In genomic region chr4:61425315-61425714, GRCh38 we compare ENCODE assay signal across 19 cellular contexts.
DNase-seq lines count a peak whose midpoint lies in the region; ATAC-seq, FAIRE-seq and TF ChIP-seq lines count a peak whose summit lies in the region.
"Had no signal": no experiment of that assay in that cellular context is flagged by ENCODE, and none has a peak within 500 bp of the region (broad histone marks: within the 10 kb centered on the region; RNA-seq: fewer than 3 reads in every experiment).

No MANE protein-coding gene starts in this region.

- no peaks in the 10 kb centered on the region for H3K9me2 ChIP-seq in PC-3 (replicated peaks; ENCODE audit: low read length)

- no peak overlapping the region for H3K4me3 ChIP-seq in PC-3 (ENCODE audit: low read length)
- H3K4me3 ChIP-seq in bronchial epithelial cell (ENCODE audit: low read depth, low read length), result no peak overlapping the region
- H3K4me3 ChIP-seq in esophagus squamous epithelium, result no peak overlapping the region
- H3K4me3 ChIP-seq: A549 had no signal

- H3F3A ChIP-seq in PC-3 (ENCODE audit: low read length, unreplicated experiment), result peaks cover 11% of the 10 kb centered on the region

- peak overlapping the region; percentile 6; the same call in 1 of the 2 replicates for H3K9ac ChIP-seq in PC-3 (ENCODE audit: low read length)

- no peaks in the 10 kb centered on the region for H3K27me3 ChIP-seq in PC-3 (ENCODE audit: low read length)
- H3K27me3 ChIP-seq in bronchial epithelial cell (ENCODE audit: control insufficient read depth, insufficient read depth, low read length), result no peaks in the 10 kb centered on the region
- H3K27me3 ChIP-seq in esophagus squamous epithelium, result no peaks in the 10 kb centered on the region
- H3K27me3 ChIP-seq: BE2C had no signal

- DNase-seq in PC-3 (peak; percentile 96), bronchial epithelial cell (ENCODE audit: low read depth) (peak; percentile 99), esophagus squamous epithelium (lab: John Stamatoyannopoulos, UW) (no peak), renal cortical epithelial cell (ENCODE audit: low read depth) (peak; percentile 6), KG1 (lab: John Stamatoyannopoulos, UW) (no peak)
- DNase-seq: BE2C; CD4-positive, alpha-beta memory T cell; DMS153; DMS79 treated with DMSO at 0.1 percent for 48 hours; EL had no signal

- intact Hi-C loops in PC-3 (cut with micrococcal nuclease), result no loop called here
- intact Hi-C loops in esophagus squamous epithelium (cut with DNase I), result no loop called here

- no peak overlapping the region for H2AFZ ChIP-seq in PC-3 (ENCODE audit: low read length)

- peak overlapping the region; percentile 21; the same call in 1 of the 2 replicates for H3K4me2 ChIP-seq in PC-3 (ENCODE audit: low read length)
- H3K4me2 ChIP-seq: A549 had no signal

- H3K4me1 ChIP-seq in PC-3 (ENCODE audit: insufficient read depth, low read length) (peaks cover 53% of the 10 kb centered on the region), esophagus squamous epithelium (peaks cover 0 to 32% (median 5%) of the 10 kb centered on the region in 3 donors)
- H3K4me1 ChIP-seq: A549, BE2C had no signal

- POLR2A ChIA-PET in PC-3 (lab: Charles Lee; ENCODE audit: unreplicated experiment), result no interaction called here

- no TSS peak for BruUV-seq in PC-3 (replicated peaks; lab: Mats Ljungman, UMichigan)

- H4K20me1 ChIP-seq in PC-3 (ENCODE audit: low read length), result no peaks in the 10 kb centered on the region

- H3K36me3 ChIP-seq in PC-3 (ENCODE audit: low read depth, low read length) (no peaks in the 10 kb centered on the region), bronchial epithelial cell (ENCODE audit: control insufficient read depth, insufficient read depth, low read length) (no peaks in the 10 kb centered on the region), esophagus squamous epithelium (no peaks in the 10 kb centered on the region)
- H3K36me3 ChIP-seq: BE2C had no signal

- H3K27ac ChIP-seq in PC-3 (ENCODE audit: low read length), result peak overlapping the region; percentile 94
- peak overlapping the region in 3 of 4 donors; percentile 23 to 53 (median 49) for H3K27ac ChIP-seq in esophagus squamous epithelium
- H3K27ac ChIP-seq: A549, C4-2B had no signal

- CTCF ChIA-PET in PC-3 (lab: Charles Lee), result no interaction called here

- H3K9me3 ChIP-seq in PC-3 (ENCODE audit: low read length) (no peaks in the 10 kb centered on the region), esophagus squamous epithelium (no peaks in the 10 kb centered on the region)
- H3K9me3 ChIP-seq: A549, BE2C had no signal

- no peak for TF ChIP-seq POLR2A in esophagus squamous epithelium (IDR thresholded peaks at IDR 0.05)

- peak; percentile 52 for ATAC-seq in PC-3
- no peak for ATAC-seq in GM21576 (IDR thresholded peaks at IDR 0.05; ENCODE audit: unreplicated experiment)
- no peak for ATAC-seq in HG02852 (IDR thresholded peaks at IDR 0.05; ENCODE audit: unreplicated experiment)
- ATAC-seq: A549, HCT116 had no signal

- FAIRE-seq in bronchial epithelial cell (lab: Jason Lieb, UNC), result peak; percentile 100
- FAIRE-seq: A549, D721Med, G401.6, GM12891, GM19239 had no signal

- no peak for TF ChIP-seq CTCF in PC-3 (conservative IDR thresholded peaks at IDR 0.05; ENCODE audit: low read depth, low read length)
- no peak for TF ChIP-seq CTCF in bronchial epithelial cell (IDR thresholded peaks at IDR 0.05; ENCODE audit: insufficient read depth, low read length, severe bottlenecking)
- no peak for TF ChIP-seq CTCF in esophagus squamous epithelium (IDR thresholded peaks at IDR 0.05)

- 40 to 53% methylated on average over 2 to 3 of the region's 4 CpGs for WGBS in esophagus squamous epithelium, 2 donors

- no peaks in the 10 kb centered on the region for H3K79me2 ChIP-seq in PC-3 (ENCODE audit: low read length)

Comparison
In these comparisons a context has a peak if more than half of its experiments do, and no peak if none do; other contexts are left out.
1. DNase-seq: peak in PC-3 (single experiment), bronchial epithelial cell (single experiment) and renal cortical epithelial cell (single experiment); none in esophagus squamous epithelium (single experiment) and KG1 (single experiment).